Comparison of ENCODE assay signal across 9 cellular contexts in genomic region chr1:30807318-30808066, GRCh38. TPM values are rescaled to one million over a fixed set of nuclear protein-coding genes. Genes with fewer than 3 reads are reported as not detected.
DNase-seq lines count a peak whose midpoint lies in the region; ATAC-seq and TF ChIP-seq lines count a peak whose summit lies in the region.
"Had no signal": no experiment of that assay in that cellular context is flagged by ENCODE, and none has a peak within 500 bp of the region (broad histone marks: within the 10 kb centered on the region; RNA-seq: fewer than 3 reads in every experiment).

No MANE protein-coding gene starts in this region.

- H3K4me3 Mint-ChIP-seq in T-helper 2 cell treated with Interferon-gamma antibody and Interleukin-4, amounts not matched to agents 5 μg/mL and 100 μg/mL, for 36 hours = no peak overlapping the region
- H3K4me3 Mint-ChIP-seq: endodermal cell had no signal

- H3K4me1 ChIP-seq in A673 (ENCODE audit: insufficient read depth, low read length, poor library complexity, severe bottlenecking) (peaks cover 38% of the 10 kb centered on the region), hepatocyte (ENCODE audit: insufficient read depth) (peaks cover 34% of the 10 kb centered on the region)

- in situ Hi-C loops in SK-MEL-5 (cut with HindIII; ENCODE audit: low pct_unique_long_range_greater_than_20kb, low sequenced_read_pairs) = loop anchor here (25.0 kb wide), 1 partner anchor 105 kb away; the partner anchor contains the start of gene SDC3

- H3K27ac ChIP-seq in A673 (ENCODE audit: low read depth, low read length, poor library complexity, severe bottlenecking) = no peak overlapping the region
- peak overlapping the region; percentile 3 for H3K27ac ChIP-seq in hepatocyte

- H3K27ac Mint-ChIP-seq in T-helper 2 cell treated with Interferon-gamma antibody and Interleukin-4, amounts not matched to agents 5 μg/mL and 100 μg/mL, for 36 hours = no peak overlapping the region
- H3K27ac Mint-ChIP-seq: endodermal cell had no signal

- H4K20me1 ChIP-seq in hepatocyte (ENCODE audit: insufficient read depth, poor library complexity, severe bottlenecking) = no peaks in the 10 kb centered on the region

- H3K36me3 Mint-ChIP-seq in T-helper 2 cell treated with Interferon-gamma antibody and Interleukin-4, amounts not matched to agents 5 μg/mL and 100 μg/mL, for 36 hours (ENCODE audit: low read depth) = no peaks in the 10 kb centered on the region

- no peak overlapping the region for H3K4me2 ChIP-seq in hepatocyte

- DNase-seq in A673 (ENCODE audit: low spot score) (peak; percentile 95), NCI-H1092 treated with DMSO at 0.1 percent for 48 hours (lab: John Stamatoyannopoulos, UW) (peak; percentile 86), SK-MEL-5 (ENCODE audit: low read depth, low spot score) (peak; percentile 63), hepatocyte (ENCODE audit: low spot score) (no peak), NK-92 (lab: John Stamatoyannopoulos, UW; ENCODE audit: unreplicated experiment) (no peak), UCSD-AML1 (lab: John Stamatoyannopoulos, UW; ENCODE audit: unreplicated experiment) (no peak)
- DNase-seq in T-helper 2 cell treated with Interferon-gamma antibody and Interleukin-4, amounts not matched to agents 5 μg/mL and 100 μg/mL, for 36 hours (ENCODE audit: low spot score) = no peak

- H3K4me1 Mint-ChIP-seq in T-helper 2 cell treated with Interferon-gamma antibody and Interleukin-4, amounts not matched to agents 5 μg/mL and 100 μg/mL, for 36 hours (ENCODE audit: low read depth) = no peaks in the 10 kb centered on the region

- TF ChIP-seq CTCF in A673 (conservative IDR thresholded peaks at IDR 0.05; ENCODE audit: low read depth, low read length) (no peak), hepatocyte (IDR thresholded peaks at IDR 0.05; ENCODE audit: poor library complexity) (no peak)

- no peak for ATAC-seq in HG03280 (IDR thresholded peaks at IDR 0.05; ENCODE audit: unreplicated experiment)

- H3K27me3 ChIP-seq in A673 (replicated peaks; ENCODE audit: insufficient read depth, low read depth, low read length, poor library complexity) (peaks cover 8% of the 10 kb centered on the region), hepatocyte (no peaks in the 10 kb centered on the region)

- no peaks in the 10 kb centered on the region for H3K36me3 ChIP-seq in A673 (ENCODE audit: insufficient read depth, low read length, poor library complexity, severe bottlenecking)
- no peaks in the 10 kb centered on the region for H3K36me3 ChIP-seq in hepatocyte (replicated peaks; ENCODE audit: insufficient read depth, low read depth)

- whole genome bisulfite sequencing in hepatocyte (ENCODE audit: low lambda C conversion rate, missing lambda C conversion rate) = 68% methylated on average over 32 of the region's 41 CpGs

- peaks cover 71% of the 10 kb centered on the region for H3K27me3 Mint-ChIP-seq in T-helper 2 cell treated with Interferon-gamma antibody and Interleukin-4, amounts not matched to agents 5 μg/mL and 100 μg/mL, for 36 hours (ENCODE audit: low read depth)

- CTCF ChIA-PET in A673 (lab: Charles Lee) = interaction anchor here (0.8 kb wide), 1 partner anchor 35 kb away, joined by 3 read pairs; no protein-coding TSS in a partner anchor

- intact Hi-C loops in A673 (cut with micrococcal nuclease; ENCODE audit: unreplicated experiment) = loop anchor here (5.0 kb wide), 1 partner anchor 50 kb away; no protein-coding TSS in a partner anchor

- no peaks in the 10 kb centered on the region for H3K9me3 ChIP-seq in A673 (ENCODE audit: low read depth, low read length, poor library complexity, severe bottlenecking)
- no peaks in the 10 kb centered on the region for H3K9me3 ChIP-seq in hepatocyte (ENCODE audit: low read depth)

- POLR2A ChIA-PET in A673 (lab: Charles Lee; ENCODE audit: low non-redundant PET) = interaction anchor here (0.6 kb wide), 1 partner anchor 90 kb away, joined by 4 read pairs; no protein-coding TSS in a partner anchor

- H3K79me2 ChIP-seq in hepatocyte = no peaks in the 10 kb centered on the region

- no peaks in the 10 kb centered on the region for H3K9me2 ChIP-seq in hepatocyte (replicated peaks; ENCODE audit: insufficient read depth)

- BruUV-seq in A673 (replicated peaks; lab: Mats Ljungman, UMichigan) = no TSS peak

- no peak overlapping the region for H2AFZ ChIP-seq in hepatocyte

- no peak overlapping the region for H3K4me3 ChIP-seq in A673 (ENCODE audit: low read depth, low read length, poor library complexity, severe bottlenecking)
- H3K4me3 ChIP-seq in hepatocyte = no peak overlapping the region

- no peaks in the 10 kb centered on the region for H3K9me3 Mint-ChIP-seq in T-helper 2 cell treated with Interferon-gamma antibody and Interleukin-4, amounts not matched to agents 5 μg/mL and 100 μg/mL, for 36 hours
- H3K9me3 Mint-ChIP-seq: endodermal cell had no signal

RNA-seq across cellular contexts. Expression of gene LAPTM5, which starts 49.9 kb away (rescaled TPM):
- total RNA-seq in A673 (2021) = not detected in 2 replicates
- 0.05 TPM in 1 of 2 replicates, not detected in the other for total RNA-seq in SK-MEL-5 (2014; rRNA removed; shearing (Covaris generic))
- 0.21 and 0.54 TPM in 2 replicates for polyA plus RNA-seq in SK-MEL-5 (2015; cell fraction: cytosol; rRNA removed)
- polyA plus RNA-seq in SK-MEL-5 (2015; cell fraction: nucleus; rRNA removed) = not detected in 2 replicates
- 3.2 and 5.1 TPM in 2 replicates for total RNA-seq in hepatocyte
- polyA plus RNA-seq in hepatocyte = 2.6 and 5.4 TPM in 2 replicates
- total RNA-seq: endodermal cell had no signal

Comparison
In these comparisons a context has a peak if more than half of its experiments do, and no peak if none do; other contexts are left out.
1. DNase-seq: peak in A673 (single experiment), NCI-H1092 treated with DMSO at 0.1 percent for 48 hours (single experiment) and SK-MEL-5 (single experiment); none in hepatocyte (single experiment), NK-92 (single experiment), UCSD-AML1 (single experiment) and T-helper 2 cell treated with Interferon-gamma antibody and Interleukin-4, amounts not matched to agents 5 μg/mL and 100 μg/mL, for 36 hours (single experiment).